Comparison of ENCODE assay signal across 17 cellular contexts in the genomic region with DNA sequence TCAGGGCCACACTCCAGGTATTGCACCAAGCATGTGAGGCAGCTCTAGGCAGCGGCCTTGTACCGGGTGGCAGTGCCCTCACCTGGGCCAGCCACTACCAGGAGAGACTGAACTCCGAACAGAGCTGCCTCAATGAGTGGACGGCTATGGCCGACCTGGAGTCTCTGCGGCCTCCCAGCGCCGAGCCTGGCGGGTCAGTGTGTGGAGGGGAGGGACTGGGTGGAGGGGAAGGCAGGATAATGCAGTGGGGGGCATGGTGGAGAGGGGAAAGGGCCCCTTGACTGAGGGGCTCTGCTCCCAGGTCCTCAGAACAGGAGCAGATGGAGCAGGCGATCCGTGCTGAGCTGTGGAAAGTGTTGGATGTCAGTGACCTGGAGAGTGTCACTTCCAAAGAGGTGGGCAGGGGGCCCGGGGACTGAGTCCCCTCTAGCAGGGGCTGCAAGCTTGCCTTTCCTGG.
"Had no signal": no experiment of that assay in that cellular context is flagged by ENCODE, and none has a peak within 500 bp of the region (broad histone marks: within the 10 kb centered on the region; RNA-seq: fewer than 3 reads in every experiment).

No MANE protein-coding gene starts in this region.

- H3K4me3 ChIP-seq: pancreas, skin epidermis had no signal

- H3K27me3 ChIP-seq: pancreas had no signal

- H3K9me3 ChIP-seq: pancreas had no signal

- FAIRE-seq: frontal cortex, pancreas had no signal

- DNase-seq: activated CD4-positive, alpha-beta T cell treated with anti-CD3 and anti-CD28 coated beads, Interleukin-2, amount 10 ng/mL, durations not matched to agents 24 days and 14 days; activated CD4-positive, CD25-positive, alpha-beta regulatory T cell; activated CD8-positive, alpha-beta memory T cell treated with anti-CD3 and anti-CD28 coated beads for 24 hours; activated naive CD4-positive, alpha-beta T cell treated with anti-CD3 and anti-CD28 coated beads for 36 hours; activated naive CD8-positive, alpha-beta T cell treated with anti-CD3 and anti-CD28 coated beads, Interleukin-2, amount 50 U/mL, for 24 hours; activated T-cell treated with anti-CD3 and anti-CD28 coated beads for 4 hours; cerebellar nuclear complex; dermis blood vessel endothelial cell; effector memory CD8-positive, alpha-beta T cell; immature natural killer cell; retina; stimulated activated CD4-positive, alpha-beta T cell treated with anti-CD3 and anti-CD28 coated beads, Interleukin-4, amount 100 ng/mL, for 24 hours; stimulated activated naive CD8-positive, alpha-beta T cell treated with anti-CD3 and anti-CD28 coated beads, Interleukin-15, Interleukin-2, amounts not matched to agents 100 U/mL and 50 U/mL, for 24 hours; SW 1271 had no signal

- H3K27ac ChIP-seq: pancreas, skin epidermis had no signal

- ATAC-seq: activated naive CD8-positive, alpha-beta T cell treated with anti-CD3 and anti-CD28 coated beads, Interleukin-2, amount 50 U/mL, for 24 hours; effector memory CD8-positive, alpha-beta T cell; pancreas; stimulated activated naive CD8-positive, alpha-beta T cell treated with anti-CD3 and anti-CD28 coated beads, Interleukin-15, Interleukin-2, amounts not matched to agents 100 U/mL and 50 U/mL, for 24 hours had no signal
